In the genomic region with DNA sequence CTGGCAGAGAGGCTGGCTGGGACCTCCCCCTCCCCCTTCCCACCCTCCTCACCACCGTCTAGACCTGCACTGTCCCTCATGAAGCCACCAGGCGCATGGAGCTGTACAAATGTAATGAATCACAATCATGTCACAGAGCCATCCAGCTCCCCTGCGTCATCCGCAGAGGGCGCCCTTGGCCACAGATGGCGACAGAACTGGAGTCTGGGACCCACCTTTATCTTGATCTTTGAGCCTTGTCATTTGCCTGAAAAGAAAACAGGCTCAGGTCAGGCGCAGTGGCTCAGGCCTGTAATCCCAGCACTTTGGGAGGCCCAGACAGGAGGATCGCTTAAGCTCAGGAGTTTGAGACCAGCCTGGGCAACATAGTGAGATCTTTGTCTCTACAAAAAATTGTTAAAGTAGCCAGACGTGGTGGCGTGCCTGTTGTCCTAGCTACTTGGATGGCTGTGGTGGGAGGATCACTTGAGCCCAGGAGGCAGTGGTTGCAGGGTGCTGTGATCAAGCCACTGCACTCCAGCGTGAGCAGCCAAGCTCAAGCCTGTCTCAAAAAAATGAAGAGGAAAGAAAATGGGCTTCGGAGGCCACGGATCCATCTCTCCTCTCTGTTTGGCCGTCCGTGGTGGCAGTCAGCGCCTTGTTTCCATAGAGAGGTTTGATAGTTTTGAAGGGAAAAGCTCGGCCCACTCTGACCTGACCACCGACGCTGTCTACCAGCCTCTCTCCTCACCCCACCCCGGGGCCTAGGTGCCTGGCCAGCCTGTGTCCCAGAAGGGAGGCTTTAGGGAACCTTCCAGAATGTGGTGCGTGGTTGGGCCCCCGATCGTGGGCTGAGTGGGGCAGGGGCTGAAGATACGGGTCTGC, we compare ENCODE assay signal across 1 cellular context.
A peak's percentile ranks its signal among the peaks of the same experiment; 100 is the strongest.
TF ChIP-seq lines count a peak whose summit lies in the region.

No MANE protein-coding gene starts in this region.

TF ChIP-seq in K562, 482 proteins besides CTCF, POLR2A, EP300 and RAD21 (continued from another document and continues in another):
- TF ChIP-seq, protein P1, sequence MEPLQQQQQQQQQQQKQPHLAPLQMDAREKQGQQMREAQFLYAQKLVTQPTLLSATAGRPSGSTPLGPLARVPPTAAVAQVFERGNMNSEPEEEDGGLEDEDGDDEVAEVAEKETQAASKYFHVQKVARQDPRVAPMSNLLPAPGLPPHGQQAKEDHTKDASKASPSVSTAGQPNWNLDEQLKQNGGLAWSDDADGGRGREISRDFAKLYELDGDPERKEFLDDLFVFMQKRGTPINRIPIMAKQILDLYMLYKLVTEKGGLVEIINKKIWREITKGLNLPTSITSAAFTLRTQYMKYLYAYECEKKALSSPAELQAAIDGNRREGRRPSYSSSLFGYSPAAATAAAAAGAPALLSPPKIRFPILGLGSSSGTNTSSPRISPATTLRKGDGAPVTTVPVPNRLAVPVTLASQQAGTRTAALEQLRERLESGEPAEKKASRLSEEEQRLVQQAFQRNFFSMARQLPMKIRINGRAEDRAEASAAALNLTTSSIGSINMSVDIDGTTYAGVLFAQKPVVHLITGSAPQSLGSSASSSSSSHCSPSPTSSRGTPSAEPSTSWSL (CRISPR knock-in tag; IDR thresholded peaks at IDR 0.05; ENCODE audit: borderline replicate concordance), result no peak
- TF ChIP-seq, protein P2, sequence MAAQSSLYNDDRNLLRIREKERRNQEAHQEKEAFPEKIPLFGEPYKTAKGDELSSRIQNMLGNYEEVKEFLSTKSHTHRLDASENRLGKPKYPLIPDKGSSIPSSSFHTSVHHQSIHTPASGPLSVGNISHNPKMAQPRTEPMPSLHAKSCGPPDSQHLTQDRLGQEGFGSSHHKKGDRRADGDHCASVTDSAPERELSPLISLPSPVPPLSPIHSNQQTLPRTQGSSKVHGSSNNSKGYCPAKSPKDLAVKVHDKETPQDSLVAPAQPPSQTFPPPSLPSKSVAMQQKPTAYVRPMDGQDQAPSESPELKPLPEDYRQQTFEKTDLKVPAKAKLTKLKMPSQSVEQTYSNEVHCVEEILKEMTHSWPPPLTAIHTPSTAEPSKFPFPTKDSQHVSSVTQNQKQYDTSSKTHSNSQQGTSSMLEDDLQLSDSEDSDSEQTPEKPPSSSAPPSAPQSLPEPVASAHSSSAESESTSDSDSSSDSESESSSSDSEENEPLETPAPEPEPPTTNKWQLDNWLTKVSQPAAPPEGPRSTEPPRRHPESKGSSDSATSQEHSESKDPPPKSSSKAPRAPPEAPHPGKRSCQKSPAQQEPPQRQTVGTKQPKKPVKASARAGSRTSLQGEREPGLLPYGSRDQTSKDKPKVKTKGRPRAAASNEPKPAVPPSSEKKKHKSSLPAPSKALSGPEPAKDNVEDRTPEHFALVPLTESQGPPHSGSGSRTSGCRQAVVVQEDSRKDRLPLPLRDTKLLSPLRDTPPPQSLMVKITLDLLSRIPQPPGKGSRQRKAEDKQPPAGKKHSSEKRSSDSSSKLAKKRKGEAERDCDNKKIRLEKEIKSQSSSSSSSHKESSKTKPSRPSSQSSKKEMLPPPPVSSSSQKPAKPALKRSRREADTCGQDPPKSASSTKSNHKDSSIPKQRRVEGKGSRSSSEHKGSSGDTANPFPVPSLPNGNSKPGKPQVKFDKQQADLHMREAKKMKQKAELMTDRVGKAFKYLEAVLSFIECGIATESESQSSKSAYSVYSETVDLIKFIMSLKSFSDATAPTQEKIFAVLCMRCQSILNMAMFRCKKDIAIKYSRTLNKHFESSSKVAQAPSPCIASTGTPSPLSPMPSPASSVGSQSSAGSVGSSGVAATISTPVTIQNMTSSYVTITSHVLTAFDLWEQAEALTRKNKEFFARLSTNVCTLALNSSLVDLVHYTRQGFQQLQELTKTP (IDR thresholded peaks at IDR 0.05; ENCODE audit: low read depth in 1 of 2, partially characterized antibody in 2 of 2), result peak in 1 of 2 experiments; percentile 44
- TF ChIP-seq NEUROD1 (IDR thresholded peaks at IDR 0.05; ENCODE audit: borderline replicate concordance, low read depth, low read length, partially characterized antibody) (no peak), EWSR1 (IDR thresholded peaks at IDR 0.05; ENCODE audit: borderline replicate concordance, low read depth, partially characterized antibody) (no peak), PHB2 (IDR thresholded peaks at IDR 0.05; ENCODE audit: low read depth) (no peak), TAF1 (IDR thresholded peaks at IDR 0.05; ENCODE audit: control insufficient read depth, extremely low read depth, insufficient read depth, low read length, severe bottlenecking) (no peak), GATA2 (CRISPR knock-in tag; IDR thresholded peaks at IDR 0.05) (peak; percentile 95), DACH1 (IDR thresholded peaks at IDR 0.05; ENCODE audit: partially characterized antibody) (peak; percentile 25), ZNF146 (CRISPR knock-in tag; IDR thresholded peaks at IDR 0.05; ENCODE audit: unreplicated experiment) (no peak), SAFB2 (IDR thresholded peaks at IDR 0.05; ENCODE audit: borderline replicate concordance, low read depth, low read length, severe bottlenecking) (no peak), CTBP1 (IDR thresholded peaks at IDR 0.05; ENCODE audit: borderline replicate concordance) (peak; percentile 74; the same call in 1 of the 2 replicates), POLR2B (IDR thresholded peaks at IDR 0.05; ENCODE audit: low read depth, partially characterized antibody) (no peak), HDAC2 (IDR thresholded peaks at IDR 0.05) (peak; percentile 51; the same call in 1 of the 2 replicates), MXI1 (IDR thresholded peaks at IDR 0.05; ENCODE audit: low read depth, low read length) (no peak), HDAC8 (tag; IDR thresholded peaks at IDR 0.05) (no peak), MYBL2 (IDR thresholded peaks at IDR 0.05; ENCODE audit: low read depth) (no peak), MYBL2 (CRISPR knock-in tag; IDR thresholded peaks at IDR 0.05; ENCODE audit: borderline replicate concordance) (no peak), ZKSCAN1 (IDR thresholded peaks at IDR 0.05; ENCODE audit: low read depth, low read length) (no peak), ZNF282 (CRISPR knock-in tag; IDR thresholded peaks at IDR 0.05) (no peak), GABPA (tag; conservative IDR thresholded peaks at IDR 0.05; ENCODE audit: low read depth) (no peak), XRCC5 (IDR thresholded peaks at IDR 0.05; ENCODE audit: low read depth, low read length) (peak; percentile 82; the same call in 1 of the 2 replicates), TAL1 (IDR thresholded peaks at IDR 0.05) (no peak), ZBTB7A (IDR thresholded peaks at IDR 0.05; ENCODE audit: borderline replicate concordance, control insufficient read depth, low read depth, low read length) (peak; percentile 62; the same call in 1 of the 2 replicates), RFX1 (IDR thresholded peaks at IDR 0.05) (no peak), TBP (optimal IDR thresholded peaks at IDR 0.05; ENCODE audit: low read depth, low read length) (no peak), KDM4B (IDR thresholded peaks at IDR 0.05; ENCODE audit: borderline replicate concordance in 2 of 2, low read depth in 1 of 2) (no peak), DPF2 (IDR thresholded peaks at IDR 0.05) (peak; percentile 73), NUFIP1 (IDR thresholded peaks at IDR 0.05; ENCODE audit: partially characterized antibody) (no peak), FOXP1 (CRISPR knock-in tag; IDR thresholded peaks at IDR 0.05) (no peak), ZZZ3 (IDR thresholded peaks at IDR 0.05) (no peak), NFIC (IDR thresholded peaks at IDR 0.05) (no peak), U2AF2 (optimal IDR thresholded peaks at IDR 0.05; ENCODE audit: low read depth, low read length) (no peak), KAT7 (CRISPR knock-in tag; IDR thresholded peaks at IDR 0.05; ENCODE audit: borderline replicate concordance) (no peak)
- TF ChIP-seq, protein P3, sequence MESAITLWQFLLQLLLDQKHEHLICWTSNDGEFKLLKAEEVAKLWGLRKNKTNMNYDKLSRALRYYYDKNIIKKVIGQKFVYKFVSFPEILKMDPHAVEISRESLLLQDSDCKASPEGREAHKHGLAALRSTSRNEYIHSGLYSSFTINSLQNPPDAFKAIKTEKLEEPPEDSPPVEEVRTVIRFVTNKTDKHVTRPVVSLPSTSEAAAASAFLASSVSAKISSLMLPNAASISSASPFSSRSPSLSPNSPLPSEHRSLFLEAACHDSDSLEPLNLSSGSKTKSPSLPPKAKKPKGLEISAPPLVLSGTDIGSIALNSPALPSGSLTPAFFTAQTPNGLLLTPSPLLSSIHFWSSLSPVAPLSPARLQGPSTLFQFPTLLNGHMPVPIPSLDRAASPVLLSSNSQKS (CRISPR knock-in tag; IDR thresholded peaks at IDR 0.05), result no peak
- TF ChIP-seq, protein P4, sequence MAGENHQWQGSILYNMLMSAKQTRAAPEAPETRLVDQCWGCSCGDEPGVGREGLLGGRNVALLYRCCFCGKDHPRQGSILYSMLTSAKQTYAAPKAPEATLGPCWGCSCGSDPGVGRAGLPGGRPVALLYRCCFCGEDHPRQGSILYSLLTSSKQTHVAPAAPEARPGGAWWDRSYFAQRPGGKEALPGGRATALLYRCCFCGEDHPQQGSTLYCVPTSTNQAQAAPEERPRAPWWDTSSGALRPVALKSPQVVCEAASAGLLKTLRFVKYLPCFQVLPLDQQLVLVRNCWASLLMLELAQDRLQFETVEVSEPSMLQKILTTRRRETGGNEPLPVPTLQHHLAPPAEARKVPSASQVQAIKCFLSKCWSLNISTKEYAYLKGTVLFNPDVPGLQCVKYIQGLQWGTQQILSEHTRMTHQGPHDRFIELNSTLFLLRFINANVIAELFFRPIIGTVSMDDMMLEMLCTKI (IDR thresholded peaks at IDR 0.05; ENCODE audit: partially characterized antibody), result no peak
- TF ChIP-seq, protein P5, sequence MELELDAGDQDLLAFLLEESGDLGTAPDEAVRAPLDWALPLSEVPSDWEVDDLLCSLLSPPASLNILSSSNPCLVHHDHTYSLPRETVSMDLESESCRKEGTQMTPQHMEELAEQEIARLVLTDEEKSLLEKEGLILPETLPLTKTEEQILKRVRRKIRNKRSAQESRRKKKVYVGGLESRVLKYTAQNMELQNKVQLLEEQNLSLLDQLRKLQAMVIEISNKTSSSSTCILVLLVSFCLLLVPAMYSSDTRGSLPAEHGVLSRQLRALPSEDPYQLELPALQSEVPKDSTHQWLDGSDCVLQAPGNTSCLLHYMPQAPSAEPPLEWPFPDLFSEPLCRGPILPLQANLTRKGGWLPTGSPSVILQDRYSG (tag; conservative IDR thresholded peaks at IDR 0.05; ENCODE audit: low read depth), result no peak
- TF ChIP-seq, protein P6, sequence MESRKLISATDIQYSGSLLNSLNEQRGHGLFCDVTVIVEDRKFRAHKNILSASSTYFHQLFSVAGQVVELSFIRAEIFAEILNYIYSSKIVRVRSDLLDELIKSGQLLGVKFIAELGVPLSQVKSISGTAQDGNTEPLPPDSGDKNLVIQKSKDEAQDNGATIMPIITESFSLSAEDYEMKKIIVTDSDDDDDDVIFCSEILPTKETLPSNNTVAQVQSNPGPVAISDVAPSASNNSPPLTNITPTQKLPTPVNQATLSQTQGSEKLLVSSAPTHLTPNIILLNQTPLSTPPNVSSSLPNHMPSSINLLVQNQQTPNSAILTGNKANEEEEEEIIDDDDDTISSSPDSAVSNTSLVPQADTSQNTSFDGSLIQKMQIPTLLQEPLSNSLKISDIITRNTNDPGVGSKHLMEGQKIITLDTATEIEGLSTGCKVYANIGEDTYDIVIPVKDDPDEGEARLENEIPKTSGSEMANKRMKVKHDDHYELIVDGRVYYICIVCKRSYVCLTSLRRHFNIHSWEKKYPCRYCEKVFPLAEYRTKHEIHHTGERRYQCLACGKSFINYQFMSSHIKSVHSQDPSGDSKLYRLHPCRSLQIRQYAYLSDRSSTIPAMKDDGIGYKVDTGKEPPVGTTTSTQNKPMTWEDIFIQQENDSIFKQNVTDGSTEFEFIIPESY (CRISPR knock-in tag; IDR thresholded peaks at IDR 0.05), result peak; percentile 73
- TF ChIP-seq, protein P7, sequence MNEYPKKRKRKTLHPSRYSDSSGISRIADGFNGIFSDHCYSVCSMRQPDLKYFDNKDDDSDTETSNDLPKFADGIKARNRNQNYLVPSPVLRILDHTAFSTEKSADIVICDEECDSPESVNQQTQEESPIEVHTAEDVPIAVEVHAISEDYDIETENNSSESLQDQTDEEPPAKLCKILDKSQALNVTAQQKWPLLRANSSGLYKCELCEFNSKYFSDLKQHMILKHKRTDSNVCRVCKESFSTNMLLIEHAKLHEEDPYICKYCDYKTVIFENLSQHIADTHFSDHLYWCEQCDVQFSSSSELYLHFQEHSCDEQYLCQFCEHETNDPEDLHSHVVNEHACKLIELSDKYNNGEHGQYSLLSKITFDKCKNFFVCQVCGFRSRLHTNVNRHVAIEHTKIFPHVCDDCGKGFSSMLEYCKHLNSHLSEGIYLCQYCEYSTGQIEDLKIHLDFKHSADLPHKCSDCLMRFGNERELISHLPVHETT (CRISPR knock-in tag; conservative IDR thresholded peaks at IDR 0.05 in 1 of 2, IDR thresholded peaks at IDR 0.05 in 1 of 2), result no peak
- TF ChIP-seq, protein P8, sequence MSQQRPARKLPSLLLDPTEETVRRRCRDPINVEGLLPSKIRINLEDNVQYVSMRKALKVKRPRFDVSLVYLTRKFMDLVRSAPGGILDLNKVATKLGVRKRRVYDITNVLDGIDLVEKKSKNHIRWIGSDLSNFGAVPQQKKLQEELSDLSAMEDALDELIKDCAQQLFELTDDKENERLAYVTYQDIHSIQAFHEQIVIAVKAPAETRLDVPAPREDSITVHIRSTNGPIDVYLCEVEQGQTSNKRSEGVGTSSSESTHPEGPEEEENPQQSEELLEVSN (IDR thresholded peaks at IDR 0.05; ENCODE audit: borderline replicate concordance in 1 of 2, extremely low read depth in 1 of 2, insufficient read depth in 1 of 2, insufficient read length in 1 of 2, low read depth in 1 of 2, low read length in 1 of 2, poor library complexity in 1 of 2, severe bottlenecking in 1 of 2), result peak in 1 of 2 experiments; percentile 17
- TF ChIP-seq, protein P9, sequence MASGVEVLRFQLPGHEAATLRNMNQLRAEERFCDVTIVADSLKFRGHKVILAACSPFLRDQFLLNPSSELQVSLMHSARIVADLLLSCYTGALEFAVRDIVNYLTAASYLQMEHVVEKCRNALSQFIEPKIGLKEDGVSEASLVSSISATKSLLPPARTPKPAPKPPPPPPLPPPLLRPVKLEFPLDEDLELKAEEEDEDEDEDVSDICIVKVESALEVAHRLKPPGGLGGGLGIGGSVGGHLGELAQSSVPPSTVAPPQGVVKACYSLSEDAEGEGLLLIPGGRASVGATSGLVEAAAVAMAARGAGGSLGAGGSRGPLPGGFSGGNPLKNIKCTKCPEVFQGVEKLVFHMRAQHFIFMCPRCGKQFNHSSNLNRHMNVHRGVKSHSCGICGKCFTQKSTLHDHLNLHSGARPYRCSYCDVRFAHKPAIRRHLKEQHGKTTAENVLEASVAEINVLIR (CRISPR knock-in tag; IDR thresholded peaks at IDR 0.05), result no peak
- TF ChIP-seq, protein P10, sequence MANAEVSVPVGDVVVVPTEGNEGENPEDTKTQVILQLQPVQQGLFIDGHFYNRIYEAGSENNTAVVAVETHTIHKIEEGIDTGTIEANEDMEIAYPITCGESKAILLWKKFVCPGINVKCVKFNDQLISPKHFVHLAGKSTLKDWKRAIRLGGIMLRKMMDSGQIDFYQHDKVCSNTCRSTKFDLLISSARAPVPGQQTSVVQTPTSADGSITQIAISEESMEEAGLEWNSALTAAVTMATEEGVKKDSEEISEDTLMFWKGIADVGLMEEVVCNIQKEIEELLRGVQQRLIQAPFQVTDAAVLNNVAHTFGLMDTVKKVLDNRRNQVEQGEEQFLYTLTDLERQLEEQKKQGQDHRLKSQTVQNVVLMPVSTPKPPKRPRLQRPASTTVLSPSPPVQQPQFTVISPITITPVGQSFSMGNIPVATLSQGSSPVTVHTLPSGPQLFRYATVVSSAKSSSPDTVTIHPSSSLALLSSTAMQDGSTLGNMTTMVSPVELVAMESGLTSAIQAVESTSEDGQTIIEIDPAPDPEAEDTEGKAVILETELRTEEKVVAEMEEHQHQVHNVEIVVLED (CRISPR knock-in tag; IDR thresholded peaks at IDR 0.05), result no peak
